18 cellular contexts compared by ENCODE assay signal in the genomic region with DNA sequence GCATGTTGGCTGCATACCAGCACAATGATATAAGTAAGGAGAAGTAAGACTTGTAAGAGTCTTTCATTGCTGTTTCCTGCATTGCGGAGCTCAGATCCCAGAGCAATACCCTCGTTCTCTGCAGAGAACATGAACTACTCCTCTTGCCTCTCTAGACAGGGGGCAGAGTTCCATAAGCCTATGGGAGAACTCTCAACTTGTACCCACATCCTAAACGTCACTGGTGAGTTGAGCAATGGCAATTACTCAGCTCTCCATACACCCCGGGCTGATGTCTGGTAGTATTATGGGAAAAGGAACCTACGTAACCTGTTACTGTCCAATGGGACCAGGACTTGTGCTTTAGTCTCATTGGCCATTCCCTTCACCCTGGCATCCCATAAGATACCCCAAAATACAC. TPM values are rescaled to one million over a fixed set of nuclear protein-coding genes. Genes with fewer than 3 reads are reported as not detected.
DNase-seq lines count a peak whose midpoint lies in the region; ATAC-seq and TF ChIP-seq lines count a peak whose summit lies in the region.
"Had no signal": no experiment of that assay in that cellular context is flagged by ENCODE, and none has a peak within 500 bp of the region (broad histone marks: within the 10 kb centered on the region; RNA-seq: fewer than 3 reads in every experiment).

No MANE protein-coding gene starts in this region.

- TF ChIP-seq CTCF in fibroblast of villous mesenchyme (IDR thresholded peaks at IDR 0.05; ENCODE audit: insufficient read depth, low read depth, low read length) (peak; percentile 29), transverse colon (IDR thresholded peaks at IDR 0.05) (no peak), sigmoid colon (IDR thresholded peaks at IDR 0.05) (no peak)

- intact Hi-C loops in transverse colon (cut with DNase I; ENCODE audit: low total_unique reads) (no loop called here), sigmoid colon (cut with DNase I) (no loop called here)

- TF ChIP-seq EP300 in transverse colon (IDR thresholded peaks at IDR 0.05; ENCODE audit: low read depth) (no peak), sigmoid colon (IDR thresholded peaks at IDR 0.05) (no peak)

- H3K9me3 ChIP-seq in transverse colon (no peaks in the 10 kb centered on the region), sigmoid colon (no peaks in the 10 kb centered on the region)
- H3K9me3 ChIP-seq: pancreas had no signal

- H3K36me3 ChIP-seq in transverse colon (no peaks in the 10 kb centered on the region), sigmoid colon (no peaks in the 10 kb centered on the region)
- H3K36me3 ChIP-seq: BLaER1 treated with 17β-estradiol and CSF1 and Interleukin-3, amounts not matched to agents 10 nM and 100 nM; pancreas had no signal

- WGBS in transverse colon (ENCODE audit: low coverage in 1 of 2), 2 donors: 86 to 100% methylated on average over 3 to 5 of the region's 5 CpGs
- WGBS in sigmoid colon, 2 donors: 75 to 86% methylated on average over 5 of the region's 5 CpGs

- in situ Hi-C loops in transverse colon (cut with MboI; ENCODE audit: low pct_ligation_motif_present in 1 of 4, low pct_unique_long_range_greater_than_20kb in 1 of 4, low sequenced_read_pairs in 3 of 4): no loop called here

- TF ChIP-seq POLR2A in transverse colon (IDR thresholded peaks at IDR 0.05): no peak
- TF ChIP-seq POLR2A in sigmoid colon (IDR thresholded peaks at IDR 0.05): no peak

- no peaks in the 10 kb centered on the region for H3K27me3 ChIP-seq in transverse colon
- peaks cover 0 to 5% (median 5%) of the 10 kb centered on the region in 3 donors for H3K27me3 ChIP-seq in sigmoid colon
- H3K27me3 ChIP-seq: BLaER1 treated with 17β-estradiol and CSF1 and Interleukin-3, amounts not matched to agents 10 nM and 100 nM; pancreas had no signal

- H3K4me3 ChIP-seq in fibroblast of villous mesenchyme (ENCODE audit: low read depth, low read length) (no peak overlapping the region), transverse colon (no peak overlapping the region), sigmoid colon (no peak overlapping the region)
- H3K4me3 ChIP-seq: BLaER1 treated with 17β-estradiol and CSF1 and Interleukin-3, amounts not matched to agents 10 nM and 100 nM; pancreas had no signal

- DNase-seq in SIG-M5 treated with dmso at 0.1 percent for 504 hours (lab: John Stamatoyannopoulos, UW; ENCODE audit: unreplicated experiment) (peak; percentile 76), SIG-M5 (lab: John Stamatoyannopoulos, UW) (no peak), SKM-1 treated with dmso at 0.1 percent for 144 hours (lab: John Stamatoyannopoulos, UW; ENCODE audit: unreplicated experiment) (peak; percentile 64), fibroblast of villous mesenchyme (ENCODE audit: low read depth) (peak; percentile 90), transverse colon (peak; percentile 15), sigmoid colon (no peak)
- DNase-seq: activated B cell treated with CpG ODN at 0.5 μM for 24 hours; activated CD8-positive, alpha-beta T cell treated with anti-CD3 and anti-CD28 coated beads, Interleukin-2, amount 10 ng/mL, durations not matched to agents 7 days and 5 days; activated T-cell treated with anti-CD3 and anti-CD28 coated beads, Interleukin-2, amount 50 U/mL, for 72 hours; KG1; NCI-H1417; NCI-H2171; small intestine had no signal

- H3K4me1 ChIP-seq in transverse colon: peaks cover 0 to 26% (median 6%) of the 10 kb centered on the region in 4 donors
- H3K4me1 ChIP-seq in sigmoid colon: peaks cover 0 to 35% (median 23%) of the 10 kb centered on the region in 4 donors
- H3K4me1 ChIP-seq: pancreas had no signal

- H3K27ac ChIP-seq in transverse colon: no peak overlapping the region
- H3K27ac ChIP-seq in sigmoid colon: no peak overlapping the region
- H3K27ac ChIP-seq: 22Rv1, pancreas had no signal

- ATAC-seq in HG03159 (IDR thresholded peaks at IDR 0.05; ENCODE audit: unreplicated experiment) (no peak), HG02678 (IDR thresholded peaks at IDR 0.05; ENCODE audit: unreplicated experiment) (no peak)
- ATAC-seq: activated CD8-positive, alpha-beta T cell treated with anti-CD3 and anti-CD28 coated beads, Interleukin-2, amount 10 ng/mL, durations not matched to agents 7 days and 5 days; activated T-cell treated with anti-CD3 and anti-CD28 coated beads, Interleukin-2, amount 50 U/mL, for 72 hours had no signal

RNA-seq across cellular contexts. Expression of gene ZNF496, which starts 27.3 kb away (rescaled TPM):
- 19.4 and 27.4 TPM in 2 replicates for total RNA-seq in fibroblast of villous mesenchyme
- total RNA-seq in transverse colon: 10 to 100 TPM; 12.4 to 35.8 (median 28.7) TPM
- 10 to 100 TPM; 31.6 to 70.7 (median 37.3) TPM for total RNA-seq in sigmoid colon
- polyA plus RNA-seq in sigmoid colon: 10 to 100 TPM in 1 of 3 donors, 1 to 10 TPM in 2; 3.2 to 10.1 (median 4.8) TPM

RNA-seq across cellular contexts. Expression of gene NLRP3, which starts 57.1 kb away (rescaled TPM):
- total RNA-seq in fibroblast of villous mesenchyme (0.43 and 0.97 TPM in 2 replicates), transverse colon (1 to 10 TPM in 1 of 4 donors, under 1 TPM in 2, not detected in 1; 0.75 to 1.7 (median 0.82) TPM), sigmoid colon (1 to 10 TPM; 1.4 to 3.3 (median 3.0) TPM)
- polyA plus RNA-seq in sigmoid colon: 1 to 10 TPM; 1.1 to 3.2 (median 1.8) TPM

Comparison
In these comparisons a context has a peak if more than half of its experiments do, and no peak if none do; other contexts are left out.
1. DNase-seq: peak in SIG-M5 treated with dmso at 0.1 percent for 504 hours (single experiment), SKM-1 treated with dmso at 0.1 percent for 144 hours (single experiment), fibroblast of villous mesenchyme (single experiment) and transverse colon (single experiment); none in SIG-M5 (single experiment) and sigmoid colon (single experiment).